In the genomic region with DNA sequence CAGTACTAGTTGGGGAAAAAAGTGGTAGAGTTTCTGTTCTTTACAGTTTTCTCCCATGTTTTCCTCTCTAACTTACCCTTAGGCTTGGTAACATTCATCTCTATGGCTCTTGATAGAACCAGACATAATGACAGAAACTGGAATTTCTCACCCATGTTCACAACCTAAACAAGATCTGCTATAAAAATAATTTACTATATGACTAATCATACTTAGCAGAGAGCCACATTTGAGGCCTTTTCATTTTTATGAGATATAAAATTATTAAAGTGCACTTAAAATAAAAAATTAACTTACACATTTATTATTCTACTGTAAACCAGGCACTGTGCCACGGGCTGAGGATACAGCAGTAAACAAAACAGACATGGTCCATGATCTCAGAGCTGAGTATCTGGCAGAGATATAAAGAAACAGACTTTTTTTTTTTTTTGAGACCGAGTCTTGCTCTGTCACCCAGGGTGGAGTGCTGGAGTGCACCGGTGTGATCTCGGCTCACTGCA, we compare ENCODE assay signal across 14 cellular contexts.
A peak's percentile ranks its signal among the peaks of the same experiment; 100 is the strongest.
DNase-seq lines count a peak whose midpoint lies in the region; ATAC-seq and TF ChIP-seq lines count a peak whose summit lies in the region.
"Had no signal": no experiment of that assay in that cellular context is flagged by ENCODE, and none has a peak within 500 bp of the region (broad histone marks: within the 10 kb centered on the region; RNA-seq: fewer than 3 reads in every experiment).

No MANE protein-coding gene starts in this region.

- no peaks in the 10 kb centered on the region for H3K36me3 ChIP-seq in Karpas-422 (ENCODE audit: insufficient read depth, low read length)
- H3K36me3 ChIP-seq: lower lobe of right lung, ovary, tibial nerve had no signal

- peaks cover 12% of the 10 kb centered on the region for H3K4me1 ChIP-seq in Karpas-422 (ENCODE audit: low read length)

- H4K20me1 ChIP-seq in Karpas-422 (ENCODE audit: insufficient read depth, low read depth, low read length) = no peaks in the 10 kb centered on the region

- no peaks in the 10 kb centered on the region for H3K79me2 ChIP-seq in Karpas-422 (ENCODE audit: low read length)

- H3K4me2 ChIP-seq in Karpas-422 (ENCODE audit: low read depth, low read length, poor library complexity, severe bottlenecking) = no peak overlapping the region

- H3K36me3 Mint-ChIP-seq in T-helper 2 cell treated with Interferon-gamma antibody and Interleukin-4, amounts not matched to agents 5 μg/mL and 100 μg/mL, for 36 hours (ENCODE audit: low read depth) = peaks cover 60% of the 10 kb centered on the region
- no peaks in the 10 kb centered on the region for H3K36me3 Mint-ChIP-seq in type B pancreatic cell

- DNase-seq in T-helper 2 cell treated with Interferon-gamma antibody and Interleukin-4, amounts not matched to agents 5 μg/mL and 100 μg/mL, for 36 hours (ENCODE audit: low spot score) = no peak
- DNase-seq in T-helper 2 cell = no peak
- DNase-seq in amniotic epithelial cell (ENCODE audit: low read depth) = peak; percentile 42
- DNase-seq in iris pigment epithelial cell (ENCODE audit: low read depth) = peak; percentile 52
- no peak for DNase-seq in type B pancreatic cell (ENCODE audit: extremely low spot score, unreplicated experiment)
- no peak for DNase-seq in Karpas-422
- no peak for DNase-seq in NCI-H146 (lab: John Stamatoyannopoulos, UW)
- DNase-seq: activated naive CD8-positive, alpha-beta T cell treated with anti-CD3 and anti-CD28 coated beads, Interleukin-2, amount 50 U/mL, for 24 hours; DMS153; lower lobe of right lung; RPMI8226 had no signal

- no peak overlapping the region for H3K27ac ChIP-seq in Karpas-422 (ENCODE audit: low read length)
- H3K27ac ChIP-seq: lower lobe of right lung had no signal

- peaks cover 17% of the 10 kb centered on the region for H3K9me3 Mint-ChIP-seq in T-helper 2 cell treated with Interferon-gamma antibody and Interleukin-4, amounts not matched to agents 5 μg/mL and 100 μg/mL, for 36 hours
- H3K9me3 Mint-ChIP-seq in type B pancreatic cell = no peaks in the 10 kb centered on the region
- H3K9me3 Mint-ChIP-seq: activated naive CD8-positive, alpha-beta T cell treated with anti-CD3 and anti-CD28 coated beads, Interleukin-2, amount 50 U/mL, for 24 hours had no signal

- H3K27ac Mint-ChIP-seq in T-helper 2 cell treated with Interferon-gamma antibody and Interleukin-4, amounts not matched to agents 5 μg/mL and 100 μg/mL, for 36 hours = peak overlapping the region; percentile 62
- H3K27ac Mint-ChIP-seq in type B pancreatic cell = peak overlapping the region; percentile 70
- H3K27ac Mint-ChIP-seq: activated naive CD8-positive, alpha-beta T cell treated with anti-CD3 and anti-CD28 coated beads, Interleukin-2, amount 50 U/mL, for 24 hours had no signal

- H3K9me3 ChIP-seq in Karpas-422 (ENCODE audit: low read length) = no peaks in the 10 kb centered on the region
- H3K9me3 ChIP-seq: lower lobe of right lung, ovary, tibial nerve had no signal

- no peak overlapping the region for H3K9ac ChIP-seq in Karpas-422 (ENCODE audit: low read length)

- ATAC-seq in GM21528 (IDR thresholded peaks at IDR 0.05; ENCODE audit: low FRiP score, unreplicated experiment) = no peak
- ATAC-seq: activated naive CD8-positive, alpha-beta T cell treated with anti-CD3 and anti-CD28 coated beads, Interleukin-2, amount 50 U/mL, for 24 hours; lower lobe of right lung had no signal

- no peaks in the 10 kb centered on the region for H3K9me2 ChIP-seq in Karpas-422 (replicated peaks; ENCODE audit: insufficient read depth, low read length)

- H3K4me1 Mint-ChIP-seq in T-helper 2 cell treated with Interferon-gamma antibody and Interleukin-4, amounts not matched to agents 5 μg/mL and 100 μg/mL, for 36 hours (ENCODE audit: low read depth) = peaks cover 87% of the 10 kb centered on the region
- H3K4me1 Mint-ChIP-seq in type B pancreatic cell (ENCODE audit: unreplicated experiment) = peaks cover 27% of the 10 kb centered on the region

- no peak overlapping the region for H2AFZ ChIP-seq in Karpas-422 (ENCODE audit: low read length)

- no peak for TF ChIP-seq CTCF in type B pancreatic cell (conservative IDR thresholded peaks at IDR 0.05)

- H3K27me3 ChIP-seq in Karpas-422 (ENCODE audit: low read length) = no peaks in the 10 kb centered on the region
- H3K27me3 ChIP-seq: ovary, tibial nerve had no signal

- H3K4me3 ChIP-seq in Karpas-422 (ENCODE audit: low read length) = no peak overlapping the region
- H3K4me3 ChIP-seq: lower lobe of right lung, ovary, tibial nerve had no signal

- H3K4me3 Mint-ChIP-seq in T-helper 2 cell treated with Interferon-gamma antibody and Interleukin-4, amounts not matched to agents 5 μg/mL and 100 μg/mL, for 36 hours = peak overlapping the region; percentile 28
- H3K4me3 Mint-ChIP-seq in type B pancreatic cell = no peak overlapping the region
- H3K4me3 Mint-ChIP-seq: activated naive CD8-positive, alpha-beta T cell treated with anti-CD3 and anti-CD28 coated beads, Interleukin-2, amount 50 U/mL, for 24 hours had no signal

- no peaks in the 10 kb centered on the region for H3K27me3 Mint-ChIP-seq in T-helper 2 cell treated with Interferon-gamma antibody and Interleukin-4, amounts not matched to agents 5 μg/mL and 100 μg/mL, for 36 hours (ENCODE audit: low read depth)
- H3K27me3 Mint-ChIP-seq in type B pancreatic cell = no peaks in the 10 kb centered on the region
- H3K27me3 Mint-ChIP-seq: activated naive CD8-positive, alpha-beta T cell treated with anti-CD3 and anti-CD28 coated beads, Interleukin-2, amount 50 U/mL, for 24 hours had no signal

Comparison
In these comparisons a context has a peak if more than half of its experiments do, and no peak if none do; other contexts are left out.
1. DNase-seq: peak in amniotic epithelial cell (single experiment) and iris pigment epithelial cell (single experiment); none in T-helper 2 cell treated with Interferon-gamma antibody and Interleukin-4, amounts not matched to agents 5 μg/mL and 100 μg/mL, for 36 hours (single experiment), T-helper 2 cell (0 of 5), type B pancreatic cell (single experiment), Karpas-422 (single experiment) and NCI-H146 (single experiment).